In genomic region chr11:65779919-65780769, GRCh38 we compare ENCODE assay signal across 8 cellular contexts. TPM values are rescaled to one million over a fixed set of nuclear protein-coding genes. Genes with fewer than 3 reads are reported as not detected.
DNase-seq lines count a peak whose midpoint lies in the region; ATAC-seq and TF ChIP-seq lines count a peak whose summit lies in the region.

No MANE protein-coding gene starts in this region.

- intact Hi-C loops in left ventricle myocardium inferior (cut with micrococcal nuclease): no loop called here
- intact Hi-C loops in prostate gland (cut with DNase I): loop anchor here (2.0 to 10.0 kb wide), 3 partner anchors 39 to 155 kb away; partner anchors contain the start of gene KAT5

- H3K4me1 ChIP-seq in left ventricle myocardium inferior: peaks cover 34% of the 10 kb centered on the region
- H3K4me1 ChIP-seq in prostate gland (replicated peaks): peaks cover 13% of the 10 kb centered on the region
- H3K4me1 ChIP-seq in urinary bladder (ENCODE audit: insufficient read depth): no peaks in the 10 kb centered on the region

- ATAC-seq in GM21737 (IDR thresholded peaks at IDR 0.05; ENCODE audit: unreplicated experiment): peak; percentile 58

- peak; percentile 63 for TF ChIP-seq POLR2A in prostate gland (IDR thresholded peaks at IDR 0.05)

- DNase-seq in Daoy (ENCODE audit: low read depth): peak; percentile 84
- DNase-seq in LoVo (ENCODE audit: low spot score): peak; percentile 80
- peak; percentile 51 to 84 (median 65) for DNase-seq in T-helper 1 cell
- DNase-seq in amniotic epithelial cell (ENCODE audit: low read depth): peak; percentile 68
- DNase-seq in left ventricle myocardium inferior: peak; percentile 79
- peak; percentile 71 for DNase-seq in prostate gland (ENCODE audit: low spot score)

- H3K9me3 ChIP-seq in left ventricle myocardium inferior (replicated peaks) (no peaks in the 10 kb centered on the region), prostate gland (no peaks in the 10 kb centered on the region)

- peak; percentile 92 for TF ChIP-seq CTCF in left ventricle myocardium inferior (IDR thresholded peaks at IDR 0.05; ENCODE audit: borderline replicate concordance)
- TF ChIP-seq CTCF in prostate gland (IDR thresholded peaks at IDR 0.05): peak; percentile 92 to 100 (median 96)

- peak overlapping the region; percentile 97 for H3K4me3 ChIP-seq in left ventricle myocardium inferior
- H3K4me3 ChIP-seq in prostate gland: peak overlapping the region; percentile 84 to 88
- peak overlapping the region; percentile 96 for H3K4me3 ChIP-seq in urinary bladder (ENCODE audit: low read depth, low read length)

- 4% methylated on average over 69 of the region's 76 CpGs for WGBS in prostate gland
- WGBS in urinary bladder: 5% methylated on average over 76 of the region's 76 CpGs

- H3K27me3 ChIP-seq in left ventricle myocardium inferior (ENCODE audit: low read depth): peaks cover 15% of the 10 kb centered on the region
- H3K27me3 ChIP-seq in prostate gland (replicated peaks; ENCODE audit: insufficient read depth): no peaks in the 10 kb centered on the region

- H3K27ac ChIP-seq in left ventricle myocardium inferior (replicated peaks) (peak overlapping the region; percentile 76), prostate gland (peak overlapping the region; percentile 72 to 80), urinary bladder (ENCODE audit: low read depth) (peak overlapping the region; percentile 72)

- H3K36me3 ChIP-seq in left ventricle myocardium inferior (peaks cover 22% of the 10 kb centered on the region), prostate gland (peaks cover 0 to 7% of the 10 kb centered on the region in 2 donors), urinary bladder (ENCODE audit: insufficient read depth) (peaks cover 5% of the 10 kb centered on the region)

RNA-seq across cellular contexts. Expression of gene AP5B1, which starts 0.6 kb away (rescaled TPM):
- 10.7 and 13.0 TPM in 2 replicates for total RNA-seq in Daoy (2014; rRNA removed; shearing (Covaris generic))
- total RNA-seq in left ventricle myocardium inferior (5.4 TPM), prostate gland (10 to 100 TPM; 15.4 to 18.8 TPM), urinary bladder (3.0 TPM)
- 14.7 TPM for polyA plus RNA-seq in urinary bladder

RNA-seq across cellular contexts. Expression of gene OVOL1, which starts 6.7 kb away (rescaled TPM):
- not detected in 2 replicates for total RNA-seq in Daoy (2014; rRNA removed; shearing (Covaris generic))
- not detected for total RNA-seq in left ventricle myocardium inferior
- total RNA-seq in prostate gland: 1 to 10 TPM; 2.7 to 8.5 TPM
- total RNA-seq in urinary bladder: 4.7 TPM
- 5.1 TPM for polyA plus RNA-seq in urinary bladder

RNA-seq across cellular contexts. Expression of gene SNX32, which starts 53.6 kb away (rescaled TPM):
- 0.39 TPM in 1 of 2 replicates, not detected in the other for total RNA-seq in Daoy (2014; rRNA removed; shearing (Covaris generic))
- total RNA-seq in left ventricle myocardium inferior (not detected), prostate gland (under 1 TPM in 1 of 2 donors, not detected in 1; 0.91 TPM), urinary bladder (0.85 TPM)
- 2.0 TPM for polyA plus RNA-seq in urinary bladder

RNA-seq across cellular contexts. Expression of gene RNASEH2C, which starts 59.5 kb away (rescaled TPM):
- 61.2 and 80.5 TPM in 2 replicates for total RNA-seq in Daoy (2014; rRNA removed; shearing (Covaris generic))
- total RNA-seq in left ventricle myocardium inferior (39.7 TPM), prostate gland (100 to 1,000 TPM in 1 of 2 donors, 10 to 100 TPM in 1; 78.0 to 166 TPM), urinary bladder (11.9 TPM)
- 102 TPM for polyA plus RNA-seq in urinary bladder

Comparison
In these comparisons a context has a peak if more than half of its experiments do, and no peak if none do; other contexts are left out.
1. Peak in every context shown above with its lines: DNase-seq, ATAC-seq, H3K4me3 ChIP-seq and H3K27ac ChIP-seq.